Comparison of ENCODE assay signal across 17 cellular contexts in the genomic region with DNA sequence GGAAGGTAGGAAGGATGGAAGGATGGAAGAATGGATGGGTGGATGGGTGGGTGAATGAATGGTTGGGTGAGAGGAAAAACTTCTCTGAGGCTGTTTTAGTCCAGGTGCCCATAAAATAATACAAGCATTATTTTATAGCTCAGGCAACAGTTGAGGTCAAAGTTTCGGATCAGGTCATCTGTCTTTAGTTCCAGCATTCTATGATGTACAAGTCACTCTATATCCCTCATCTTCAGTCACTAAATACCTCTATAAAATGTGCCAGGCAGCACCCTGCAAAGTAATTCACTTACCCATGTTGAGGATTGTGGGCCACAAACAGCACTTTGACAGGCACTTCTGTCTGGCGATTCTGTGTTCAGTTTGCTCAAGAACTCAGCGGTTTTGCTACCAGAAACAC.
DNase-seq lines count a peak whose midpoint lies in the region; ATAC-seq and TF ChIP-seq lines count a peak whose summit lies in the region.
"Had no signal": no experiment of that assay in that cellular context is flagged by ENCODE, and none has a peak within 500 bp of the region (broad histone marks: within the 10 kb centered on the region; RNA-seq: fewer than 3 reads in every experiment).

No MANE protein-coding gene starts in this region.

- WGBS in mammary epithelial cell (ENCODE audit: low coverage, missing lambda C conversion rate) = 94% methylated on average over 3 of the region's 3 CpGs

- in situ Hi-C loops in mammary epithelial cell (cut with MboI; ENCODE audit: low sequenced_read_pairs in 2 of 2) = no loop called here

- POLR2A ChIA-PET in MCF 10A (lab: Yijun Ruan, JAX) = interaction anchor here (0.7 to 1.3 kb wide), 7 partner anchors 10 to 878 kb away, joined by 3 to 5 read pairs (median 3); no protein-coding TSS in a partner anchor

- no peaks in the 10 kb centered on the region for H3K79me2 ChIP-seq in mammary epithelial cell (ENCODE audit: insufficient read depth, low read length)

- H3K4me1 ChIP-seq in mammary epithelial cell (ENCODE audit: insufficient read depth, low read length) = no peaks in the 10 kb centered on the region
- H3K4me1 ChIP-seq in mucosa of descending colon (ENCODE audit: low read depth) = peaks cover 2% of the 10 kb centered on the region
- no peaks in the 10 kb centered on the region for H3K4me1 ChIP-seq in uterus
- H3K4me1 ChIP-seq in Peyer's patch = no peaks in the 10 kb centered on the region
- H3K4me1 ChIP-seq: BLaER1 had no signal

- H3K4me1 Mint-ChIP-seq in MCF 10A (ENCODE audit: insufficient read depth, unreplicated experiment) = peaks cover 20% of the 10 kb centered on the region
- peaks cover 18% of the 10 kb centered on the region for H3K4me1 Mint-ChIP-seq in activated T-helper 1 cell treated with anti-CD3 and anti-CD28 coated beads, Interleukin-12 subunit alpha, Interleukin-12 subunit beta, Interleukin-2, Interleukin-4 antibody, amounts not matched to agents 30 ng/mL and 10 ng/mL and 1 ng/mL, durations not matched to agents 14 hours and 24 hours and 36 hours (ENCODE audit: low read depth)
- H3K4me1 Mint-ChIP-seq: GM23338 had no signal

- H3K36me3 Mint-ChIP-seq in MCF 10A (ENCODE audit: insufficient read depth, unreplicated experiment) = peaks cover 6% of the 10 kb centered on the region
- H3K36me3 Mint-ChIP-seq in activated T-helper 1 cell treated with anti-CD3 and anti-CD28 coated beads, Interleukin-12 subunit alpha, Interleukin-12 subunit beta, Interleukin-2, Interleukin-4 antibody, amounts not matched to agents 30 ng/mL and 10 ng/mL and 1 ng/mL, durations not matched to agents 14 hours and 24 hours and 36 hours (ENCODE audit: low read depth) = peaks cover 55% of the 10 kb centered on the region

- no peak for TF ChIP-seq CTCF in MCF 10A (IDR thresholded peaks at IDR 0.05; ENCODE audit: unreplicated experiment)
- TF ChIP-seq CTCF in mammary epithelial cell (conservative IDR thresholded peaks at IDR 0.05 in 1 of 2, IDR thresholded peaks at IDR 0.05 in 1 of 2; ENCODE audit: extremely low read depth in 1 of 2, insufficient read depth in 1 of 2, low read depth in 1 of 2, low read length in 2 of 2) = no peak
- TF ChIP-seq CTCF in mucosa of descending colon (IDR thresholded peaks at IDR 0.05) = no peak
- TF ChIP-seq CTCF in uterus (IDR thresholded peaks at IDR 0.05) = no peak
- no peak for TF ChIP-seq CTCF in dorsolateral prefrontal cortex (IDR thresholded peaks at IDR 0.05 in 54 of 56, conservative IDR thresholded peaks at IDR 0.05 in 2 of 56; ENCODE audit: low read depth in 1 of 56, partially characterized antibody in 56 of 56)
- no peak for TF ChIP-seq CTCF in Peyer's patch (IDR thresholded peaks at IDR 0.05)

- no peak overlapping the region for H3K9ac ChIP-seq in mammary epithelial cell (ENCODE audit: insufficient read depth, low read length)
- H3K9ac ChIP-seq: BLaER1 had no signal

- peak; percentile 63 for ATAC-seq in mucosa of descending colon
- ATAC-seq: GM23338 had no signal

- H4K20me1 ChIP-seq in mammary epithelial cell (ENCODE audit: insufficient read depth, low read length) = no peaks in the 10 kb centered on the region
- H4K20me1 ChIP-seq: BLaER1 had no signal

- H3K9me3 ChIP-seq in mammary epithelial cell (replicated peaks; ENCODE audit: insufficient read depth, low read length) (no peaks in the 10 kb centered on the region), mucosa of descending colon (peaks cover 6% of the 10 kb centered on the region), uterus (no peaks in the 10 kb centered on the region), Peyer's patch (no peaks in the 10 kb centered on the region)
- H3K9me3 ChIP-seq: BLaER1 had no signal

- no peaks in the 10 kb centered on the region for H3K27me3 ChIP-seq in mammary epithelial cell (ENCODE audit: insufficient read depth, low read length)
- H3K27me3 ChIP-seq in uterus = no peaks in the 10 kb centered on the region
- no peaks in the 10 kb centered on the region for H3K27me3 ChIP-seq in dorsolateral prefrontal cortex
- H3K27me3 ChIP-seq in Peyer's patch = no peaks in the 10 kb centered on the region
- H3K27me3 ChIP-seq: BLaER1 had no signal

- H3K27ac ChIP-seq in mammary epithelial cell (ENCODE audit: insufficient read depth, low read depth, low read length) = no peak overlapping the region
- H3K27ac ChIP-seq in uterus = no peak overlapping the region
- no peak overlapping the region for H3K27ac ChIP-seq in dorsolateral prefrontal cortex
- H3K27ac ChIP-seq in Peyer's patch = no peak overlapping the region
- H3K27ac ChIP-seq: BLaER1 had no signal

- H3K27ac Mint-ChIP-seq in MCF 10A (ENCODE audit: low read depth, unreplicated experiment) = peak overlapping the region; percentile 55
- peak overlapping the region; percentile 2 for H3K27ac Mint-ChIP-seq in activated T-helper 1 cell treated with anti-CD3 and anti-CD28 coated beads, Interleukin-12 subunit alpha, Interleukin-12 subunit beta, Interleukin-2, Interleukin-4 antibody, amounts not matched to agents 30 ng/mL and 10 ng/mL and 1 ng/mL, durations not matched to agents 14 hours and 24 hours and 36 hours
- H3K27ac Mint-ChIP-seq: GM23338, HFFc6 had no signal

- no peak overlapping the region for H3K4me2 ChIP-seq in mammary epithelial cell (ENCODE audit: insufficient read depth, low read depth, low read length)
- H3K4me2 ChIP-seq: BLaER1, GM23338 had no signal

- no peak for TF ChIP-seq POLR2A in uterus (IDR thresholded peaks at IDR 0.05)
- no peak for TF ChIP-seq POLR2A in Peyer's patch (IDR thresholded peaks at IDR 0.05)

- H3K36me3 ChIP-seq in mammary epithelial cell (ENCODE audit: insufficient read depth, low read length) = no peaks in the 10 kb centered on the region
- H3K36me3 ChIP-seq in mucosa of descending colon (ENCODE audit: low read depth) = no peaks in the 10 kb centered on the region
- no peaks in the 10 kb centered on the region for H3K36me3 ChIP-seq in uterus
- peaks cover 0 to 20% (median 0%) of the 10 kb centered on the region in 3 donors for H3K36me3 ChIP-seq in Peyer's patch
- H3K36me3 ChIP-seq: BLaER1 had no signal

- no peaks in the 10 kb centered on the region for H3K9me3 Mint-ChIP-seq in MCF 10A (ENCODE audit: unreplicated experiment)
- no peaks in the 10 kb centered on the region for H3K9me3 Mint-ChIP-seq in activated T-helper 1 cell treated with anti-CD3 and anti-CD28 coated beads, Interleukin-12 subunit alpha, Interleukin-12 subunit beta, Interleukin-2, Interleukin-4 antibody, amounts not matched to agents 30 ng/mL and 10 ng/mL and 1 ng/mL, durations not matched to agents 14 hours and 24 hours and 36 hours
- H3K9me3 Mint-ChIP-seq: CD4-positive, alpha-beta memory T cell; GM23338; HFFc6 had no signal

- no peak overlapping the region for H2AFZ ChIP-seq in mammary epithelial cell (ENCODE audit: low read depth, low read length)
- H2AFZ ChIP-seq: GM23338 had no signal

- H3K4me3 Mint-ChIP-seq in MCF 10A (ENCODE audit: unreplicated experiment) = no peak overlapping the region
- no peak overlapping the region for H3K4me3 Mint-ChIP-seq in activated T-helper 1 cell treated with anti-CD3 and anti-CD28 coated beads, Interleukin-12 subunit alpha, Interleukin-12 subunit beta, Interleukin-2, Interleukin-4 antibody, amounts not matched to agents 30 ng/mL and 10 ng/mL and 1 ng/mL, durations not matched to agents 14 hours and 24 hours and 36 hours
- H3K4me3 Mint-ChIP-seq: CD14-positive monocyte; CD4-positive, alpha-beta memory T cell; GM23338; HFFc6 had no signal

- intact Hi-C loops in MCF 10A (cut with micrococcal nuclease) = no loop called here
- intact Hi-C loops in mammary epithelial cell (cut with micrococcal nuclease) = no loop called here
- intact Hi-C loops in activated T-helper 1 cell treated with anti-CD3 and anti-CD28 coated beads, Interleukin-12 subunit alpha, Interleukin-12 subunit beta, Interleukin-2, Interleukin-4 antibody, amounts not matched to agents 30 ng/mL and 10 ng/mL and 1 ng/mL, durations not matched to agents 14 hours and 24 hours and 36 hours (cut with micrococcal nuclease) = no loop called here
- intact Hi-C loops in mucosa of descending colon (cut with DNase I, micrococcal nuclease) = no loop called here
- intact Hi-C loops in uterus (cut with DNase I; ENCODE audit: low total_unique reads) = no loop called here
- intact Hi-C loops in dorsolateral prefrontal cortex (cut with DNase I) = no loop called here

- no TSS peak for BruUV-seq in MCF 10A (replicated peaks; lab: Mats Ljungman, UMichigan)
- BruUV-seq in mammary epithelial cell (replicated peaks; lab: Mats Ljungman, UMichigan) = no TSS peak

- H3K4me3 ChIP-seq in mammary epithelial cell (replicated peaks in 1 of 3; ENCODE audit: insufficient read depth in 1 of 3, low read depth in 2 of 3, low read length in 3 of 3) (no peak overlapping the region), mucosa of descending colon (no peak overlapping the region), uterus (no peak overlapping the region), dorsolateral prefrontal cortex (no peak overlapping the region), Peyer's patch (no peak overlapping the region)
- H3K4me3 ChIP-seq: BLaER1, GM23338 had no signal

- no peaks in the 10 kb centered on the region for H3K27me3 Mint-ChIP-seq in MCF 10A (ENCODE audit: insufficient read depth, unreplicated experiment)
- H3K27me3 Mint-ChIP-seq in activated T-helper 1 cell treated with anti-CD3 and anti-CD28 coated beads, Interleukin-12 subunit alpha, Interleukin-12 subunit beta, Interleukin-2, Interleukin-4 antibody, amounts not matched to agents 30 ng/mL and 10 ng/mL and 1 ng/mL, durations not matched to agents 14 hours and 24 hours and 36 hours (ENCODE audit: insufficient read depth) = no peaks in the 10 kb centered on the region
- H3K27me3 Mint-ChIP-seq: CD4-positive, alpha-beta memory T cell had no signal

- CTCF ChIA-PET in MCF 10A (lab: Yijun Ruan, JAX) = no interaction called here
- CTCF ChIA-PET in mammary epithelial cell (lab: Charles Lee; ENCODE audit: low non-redundant PET) = no interaction called here

- DNase-seq in MCF 10A (ENCODE audit: unreplicated experiment) (no peak), mammary epithelial cell (no peak), mucosa of descending colon (no peak), uterus (no peak), dorsolateral prefrontal cortex (no peak), Peyer's patch (no peak)
- no peak for DNase-seq in activated T-helper 1 cell treated with anti-CD3 and anti-CD28 coated beads, Interleukin-12 subunit alpha, Interleukin-12 subunit beta, Interleukin-2, Interleukin-4 antibody, amounts not matched to agents 30 ng/mL and 10 ng/mL and 1 ng/mL, durations not matched to agents 14 hours and 24 hours and 36 hours (ENCODE audit: low spot score)
- DNase-seq: 8988T; CD4-positive, alpha-beta memory T cell; DMS153; DMS79; GDM1; HCEC 1CT; HFFc6 had no signal

- dilution Hi-C loops in mammary epithelial cell (cut with HindIII; ENCODE audit: low sequenced_read_pairs) = no loop called here
